Comparison of ENCODE assay signal across 2 cellular contexts in the genomic region with DNA sequence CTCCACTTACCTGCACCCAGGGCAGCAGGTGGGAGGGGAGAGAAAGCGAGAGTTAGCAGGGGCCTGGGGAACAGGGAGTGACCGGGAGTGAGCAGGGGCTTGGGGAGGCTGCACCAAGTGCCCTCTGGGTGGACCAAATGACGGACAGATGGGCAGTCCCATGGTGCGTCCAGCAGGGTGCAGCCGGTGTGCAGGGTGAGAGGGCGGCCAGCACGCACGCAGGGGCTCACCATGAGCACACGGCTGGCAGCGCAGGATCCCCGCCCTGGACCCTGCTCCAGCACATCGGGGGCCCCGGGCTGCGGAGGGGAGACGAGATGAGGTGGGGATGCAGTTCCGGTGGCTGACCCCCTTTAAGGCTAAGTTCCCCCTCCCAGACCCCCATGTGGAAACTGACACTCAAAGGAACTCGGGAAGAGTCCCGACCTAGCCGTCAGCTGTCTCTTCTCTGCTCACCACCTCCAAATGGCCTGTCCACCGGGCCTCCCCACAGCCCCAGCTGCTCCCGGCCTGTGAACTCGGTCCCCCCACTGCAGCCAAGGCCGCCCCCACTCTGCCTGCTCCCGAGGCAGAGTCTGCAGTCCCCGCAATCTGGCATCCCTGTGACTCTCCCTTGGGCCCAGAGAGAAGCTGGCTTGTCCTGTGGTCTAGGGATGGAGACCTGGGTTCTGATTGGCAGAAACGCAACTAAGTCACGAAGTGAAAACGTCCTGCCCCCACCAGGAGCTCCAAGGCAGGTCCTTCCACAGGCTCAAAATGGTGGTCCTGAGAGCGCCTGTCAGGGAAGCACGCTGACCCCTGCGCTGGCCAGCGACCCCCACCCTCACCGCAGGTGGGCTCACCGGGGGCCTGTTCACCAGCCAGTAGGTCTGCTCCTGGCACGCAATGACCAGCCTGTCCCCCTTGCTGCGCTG.
TF ChIP-seq lines count a peak whose summit lies in the region.

No MANE protein-coding gene starts in this region.

TF ChIP-seq in A549, 52 proteins besides CTCF, POLR2A, EP300 and RAD21:
- TF ChIP-seq, protein P1, sequence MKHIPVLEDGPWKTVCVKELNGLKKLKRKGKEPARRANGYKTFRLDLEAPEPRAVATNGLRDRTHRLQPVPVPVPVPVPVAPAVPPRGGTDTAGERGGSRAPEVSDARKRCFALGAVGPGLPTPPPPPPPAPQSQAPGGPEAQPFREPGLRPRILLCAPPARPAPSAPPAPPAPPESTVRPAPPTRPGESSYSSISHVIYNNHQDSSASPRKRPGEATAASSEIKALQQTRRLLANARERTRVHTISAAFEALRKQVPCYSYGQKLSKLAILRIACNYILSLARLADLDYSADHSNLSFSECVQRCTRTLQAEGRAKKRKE (CRISPR knock-in tag; IDR thresholded peaks at IDR 0.05; ENCODE audit: low read depth): no peak
- TF ChIP-seq, protein P2, sequence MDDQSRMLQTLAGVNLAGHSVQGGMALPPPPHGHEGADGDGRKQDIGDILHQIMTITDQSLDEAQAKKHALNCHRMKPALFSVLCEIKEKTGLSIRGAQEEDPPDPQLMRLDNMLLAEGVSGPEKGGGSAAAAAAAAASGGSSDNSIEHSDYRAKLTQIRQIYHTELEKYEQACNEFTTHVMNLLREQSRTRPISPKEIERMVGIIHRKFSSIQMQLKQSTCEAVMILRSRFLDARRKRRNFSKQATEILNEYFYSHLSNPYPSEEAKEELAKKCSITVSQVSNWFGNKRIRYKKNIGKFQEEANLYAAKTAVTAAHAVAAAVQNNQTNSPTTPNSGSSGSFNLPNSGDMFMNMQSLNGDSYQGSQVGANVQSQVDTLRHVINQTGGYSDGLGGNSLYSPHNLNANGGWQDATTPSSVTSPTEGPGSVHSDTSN (IDR thresholded peaks at IDR 0.05): no peak
- TF ChIP-seq SMC3 (IDR thresholded peaks at IDR 0.05) (no peak), JUN (IDR thresholded peaks at IDR 0.05) (no peak), HOXB5 (CRISPR knock-in tag; IDR thresholded peaks at IDR 0.05) (no peak)
- TF ChIP-seq, protein P3, sequence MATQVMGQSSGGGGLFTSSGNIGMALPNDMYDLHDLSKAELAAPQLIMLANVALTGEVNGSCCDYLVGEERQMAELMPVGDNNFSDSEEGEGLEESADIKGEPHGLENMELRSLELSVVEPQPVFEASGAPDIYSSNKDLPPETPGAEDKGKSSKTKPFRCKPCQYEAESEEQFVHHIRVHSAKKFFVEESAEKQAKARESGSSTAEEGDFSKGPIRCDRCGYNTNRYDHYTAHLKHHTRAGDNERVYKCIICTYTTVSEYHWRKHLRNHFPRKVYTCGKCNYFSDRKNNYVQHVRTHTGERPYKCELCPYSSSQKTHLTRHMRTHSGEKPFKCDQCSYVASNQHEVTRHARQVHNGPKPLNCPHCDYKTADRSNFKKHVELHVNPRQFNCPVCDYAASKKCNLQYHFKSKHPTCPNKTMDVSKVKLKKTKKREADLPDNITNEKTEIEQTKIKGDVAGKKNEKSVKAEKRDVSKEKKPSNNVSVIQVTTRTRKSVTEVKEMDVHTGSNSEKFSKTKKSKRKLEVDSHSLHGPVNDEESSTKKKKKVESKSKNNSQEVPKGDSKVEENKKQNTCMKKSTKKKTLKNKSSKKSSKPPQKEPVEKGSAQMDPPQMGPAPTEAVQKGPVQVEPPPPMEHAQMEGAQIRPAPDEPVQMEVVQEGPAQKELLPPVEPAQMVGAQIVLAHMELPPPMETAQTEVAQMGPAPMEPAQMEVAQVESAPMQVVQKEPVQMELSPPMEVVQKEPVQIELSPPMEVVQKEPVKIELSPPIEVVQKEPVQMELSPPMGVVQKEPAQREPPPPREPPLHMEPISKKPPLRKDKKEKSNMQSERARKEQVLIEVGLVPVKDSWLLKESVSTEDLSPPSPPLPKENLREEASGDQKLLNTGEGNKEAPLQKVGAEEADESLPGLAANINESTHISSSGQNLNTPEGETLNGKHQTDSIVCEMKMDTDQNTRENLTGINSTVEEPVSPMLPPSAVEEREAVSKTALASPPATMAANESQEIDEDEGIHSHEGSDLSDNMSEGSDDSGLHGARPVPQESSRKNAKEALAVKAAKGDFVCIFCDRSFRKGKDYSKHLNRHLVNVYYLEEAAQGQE (IDR thresholded peaks at IDR 0.05): no peak

TF ChIP-seq in HepG2, 621 proteins besides CTCF, POLR2A, EP300 and RAD21 (continues in another document):
- TF ChIP-seq, protein P4, sequence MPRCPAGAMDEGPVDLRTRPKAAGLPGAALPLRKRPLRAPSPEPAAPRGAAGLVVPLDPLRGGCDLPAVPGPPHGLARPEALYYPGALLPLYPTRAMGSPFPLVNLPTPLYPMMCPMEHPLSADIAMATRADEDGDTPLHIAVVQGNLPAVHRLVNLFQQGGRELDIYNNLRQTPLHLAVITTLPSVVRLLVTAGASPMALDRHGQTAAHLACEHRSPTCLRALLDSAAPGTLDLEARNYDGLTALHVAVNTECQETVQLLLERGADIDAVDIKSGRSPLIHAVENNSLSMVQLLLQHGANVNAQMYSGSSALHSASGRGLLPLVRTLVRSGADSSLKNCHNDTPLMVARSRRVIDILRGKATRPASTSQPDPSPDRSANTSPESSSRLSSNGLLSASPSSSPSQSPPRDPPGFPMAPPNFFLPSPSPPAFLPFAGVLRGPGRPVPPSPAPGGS (CRISPR knock-in tag; IDR thresholded peaks at IDR 0.05): 0 out of 2 replicates have a peak, but pooled peaks have one; percentile 32
- TF ChIP-seq JDP2 (CRISPR knock-in tag; IDR thresholded peaks at IDR 0.05; ENCODE audit: borderline replicate concordance): no peak
- TF ChIP-seq ZNF296 (CRISPR knock-in tag; conservative IDR thresholded peaks at IDR 0.05): no peak
- peak; percentile 20; the same call in 1 of the 2 replicates for TF ChIP-seq ZNF614 (CRISPR knock-in tag; IDR thresholded peaks at IDR 0.05; ENCODE audit: borderline replicate concordance)
- no peak for TF ChIP-seq PRMT3 (CRISPR knock-in tag; IDR thresholded peaks at IDR 0.05; ENCODE audit: borderline replicate concordance, low read depth)
- TF ChIP-seq EZH2 (conservative IDR thresholded peaks at IDR 0.05; ENCODE audit: low read depth, low read length): peak; percentile 81
- peak; percentile 35; the same call in 1 of the 2 replicates for TF ChIP-seq HDAC1 (CRISPR knock-in tag; IDR thresholded peaks at IDR 0.05)
- TF ChIP-seq LCORL (IDR thresholded peaks at IDR 0.05): no peak
- TF ChIP-seq LCORL (CRISPR knock-in tag; IDR thresholded peaks at IDR 0.05): peak; percentile 75; the same call in 1 of the 2 replicates
- peak; percentile 80 for TF ChIP-seq STAG1 (CRISPR knock-in tag; IDR thresholded peaks at IDR 0.05)
- TF ChIP-seq SAP130 (CRISPR knock-in tag; IDR thresholded peaks at IDR 0.05; ENCODE audit: low read depth): peak; percentile 59
- 0 out of 2 replicates have a peak, but pooled peaks have one; percentile 17 for TF ChIP-seq ZNF292 (CRISPR knock-in tag; IDR thresholded peaks at IDR 0.05; ENCODE audit: borderline replicate concordance, low read depth)
- TF ChIP-seq, protein P5, sequence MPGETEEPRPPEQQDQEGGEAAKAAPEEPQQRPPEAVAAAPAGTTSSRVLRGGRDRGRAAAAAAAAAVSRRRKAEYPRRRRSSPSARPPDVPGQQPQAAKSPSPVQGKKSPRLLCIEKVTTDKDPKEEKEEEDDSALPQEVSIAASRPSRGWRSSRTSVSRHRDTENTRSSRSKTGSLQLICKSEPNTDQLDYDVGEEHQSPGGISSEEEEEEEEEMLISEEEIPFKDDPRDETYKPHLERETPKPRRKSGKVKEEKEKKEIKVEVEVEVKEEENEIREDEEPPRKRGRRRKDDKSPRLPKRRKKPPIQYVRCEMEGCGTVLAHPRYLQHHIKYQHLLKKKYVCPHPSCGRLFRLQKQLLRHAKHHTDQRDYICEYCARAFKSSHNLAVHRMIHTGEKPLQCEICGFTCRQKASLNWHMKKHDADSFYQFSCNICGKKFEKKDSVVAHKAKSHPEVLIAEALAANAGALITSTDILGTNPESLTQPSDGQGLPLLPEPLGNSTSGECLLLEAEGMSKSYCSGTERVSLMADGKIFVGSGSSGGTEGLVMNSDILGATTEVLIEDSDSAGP (CRISPR knock-in tag; IDR thresholded peaks at IDR 0.05; ENCODE audit: borderline replicate concordance): peak; percentile 49; the same call in 1 of the 2 replicates
- TF ChIP-seq, protein P6, sequence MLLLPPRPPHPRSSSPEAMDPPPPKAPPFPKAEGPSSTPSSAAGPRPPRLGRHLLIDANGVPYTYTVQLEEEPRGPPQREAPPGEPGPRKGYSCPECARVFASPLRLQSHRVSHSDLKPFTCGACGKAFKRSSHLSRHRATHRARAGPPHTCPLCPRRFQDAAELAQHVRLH (CRISPR knock-in tag; IDR thresholded peaks at IDR 0.05; ENCODE audit: borderline replicate concordance, low read depth): no peak
- TF ChIP-seq, protein P7, sequence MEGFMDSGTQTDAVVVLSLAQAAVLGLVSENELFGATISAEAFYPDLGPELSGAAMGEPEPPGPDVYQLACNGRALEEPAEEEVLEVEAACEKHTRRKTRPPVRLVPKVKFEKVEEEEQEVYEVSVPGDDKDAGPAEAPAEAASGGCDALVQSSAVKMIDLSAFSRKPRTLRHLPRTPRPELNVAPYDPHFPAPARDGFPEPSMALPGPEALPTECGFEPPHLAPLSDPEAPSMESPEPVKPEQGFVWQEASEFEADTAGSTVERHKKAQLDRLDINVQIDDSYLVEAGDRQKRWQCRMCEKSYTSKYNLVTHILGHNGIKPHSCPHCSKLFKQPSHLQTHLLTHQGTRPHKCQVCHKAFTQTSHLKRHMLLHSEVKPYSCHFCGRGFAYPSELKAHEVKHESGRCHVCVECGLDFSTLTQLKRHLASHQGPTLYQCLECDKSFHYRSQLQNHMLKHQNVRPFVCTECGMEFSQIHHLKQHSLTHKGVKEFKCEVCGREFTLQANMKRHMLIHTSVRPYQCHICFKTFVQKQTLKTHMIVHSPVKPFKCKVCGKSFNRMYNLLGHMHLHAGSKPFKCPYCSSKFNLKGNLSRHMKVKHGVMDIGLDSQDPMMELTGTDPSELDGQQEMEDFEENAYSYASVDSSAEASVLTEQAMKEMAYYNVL (CRISPR knock-in tag; IDR thresholded peaks at IDR 0.05; ENCODE audit: borderline replicate concordance): no peak
- TF ChIP-seq, protein P8, sequence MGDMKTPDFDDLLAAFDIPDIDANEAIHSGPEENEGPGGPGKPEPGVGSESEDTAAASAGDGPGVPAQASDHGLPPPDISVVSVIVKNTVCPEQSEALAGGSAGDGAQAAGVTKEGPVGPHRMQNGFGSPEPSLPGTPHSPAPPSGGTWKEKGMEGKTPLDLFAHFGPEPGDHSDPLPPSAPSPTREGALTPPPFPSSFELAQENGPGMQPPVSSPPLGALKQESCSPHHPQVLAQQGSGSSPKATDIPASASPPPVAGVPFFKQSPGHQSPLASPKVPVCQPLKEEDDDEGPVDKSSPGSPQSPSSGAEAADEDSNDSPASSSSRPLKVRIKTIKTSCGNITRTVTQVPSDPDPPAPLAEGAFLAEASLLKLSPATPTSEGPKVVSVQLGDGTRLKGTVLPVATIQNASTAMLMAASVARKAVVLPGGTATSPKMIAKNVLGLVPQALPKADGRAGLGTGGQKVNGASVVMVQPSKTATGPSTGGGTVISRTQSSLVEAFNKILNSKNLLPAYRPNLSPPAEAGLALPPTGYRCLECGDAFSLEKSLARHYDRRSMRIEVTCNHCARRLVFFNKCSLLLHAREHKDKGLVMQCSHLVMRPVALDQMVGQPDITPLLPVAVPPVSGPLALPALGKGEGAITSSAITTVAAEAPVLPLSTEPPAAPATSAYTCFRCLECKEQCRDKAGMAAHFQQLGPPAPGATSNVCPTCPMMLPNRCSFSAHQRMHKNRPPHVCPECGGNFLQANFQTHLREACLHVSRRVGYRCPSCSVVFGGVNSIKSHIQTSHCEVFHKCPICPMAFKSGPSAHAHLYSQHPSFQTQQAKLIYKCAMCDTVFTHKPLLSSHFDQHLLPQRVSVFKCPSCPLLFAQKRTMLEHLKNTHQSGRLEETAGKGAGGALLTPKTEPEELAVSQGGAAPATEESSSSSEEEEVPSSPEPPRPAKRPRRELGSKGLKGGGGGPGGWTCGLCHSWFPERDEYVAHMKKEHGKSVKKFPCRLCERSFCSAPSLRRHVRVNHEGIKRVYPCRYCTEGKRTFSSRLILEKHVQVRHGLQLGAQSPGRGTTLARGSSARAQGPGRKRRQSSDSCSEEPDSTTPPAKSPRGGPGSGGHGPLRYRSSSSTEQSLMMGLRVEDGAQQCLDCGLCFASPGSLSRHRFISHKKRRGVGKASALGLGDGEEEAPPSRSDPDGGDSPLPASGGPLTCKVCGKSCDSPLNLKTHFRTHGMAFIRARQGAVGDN (CRISPR knock-in tag; IDR thresholded peaks at IDR 0.05): peak; percentile 76
- peak; percentile 44; the same call in 1 of the 2 replicates for TF ChIP-seq ZSCAN21 (CRISPR knock-in tag; IDR thresholded peaks at IDR 0.05; ENCODE audit: borderline replicate concordance)
- no peak for TF ChIP-seq ZFP41 (CRISPR knock-in tag; IDR thresholded peaks at IDR 0.05; ENCODE audit: borderline replicate concordance)
- 0 out of 2 replicates have a peak, but pooled peaks have one; percentile 33 for TF ChIP-seq AHR (CRISPR knock-in tag; IDR thresholded peaks at IDR 0.05)
- TF ChIP-seq, protein P9, sequence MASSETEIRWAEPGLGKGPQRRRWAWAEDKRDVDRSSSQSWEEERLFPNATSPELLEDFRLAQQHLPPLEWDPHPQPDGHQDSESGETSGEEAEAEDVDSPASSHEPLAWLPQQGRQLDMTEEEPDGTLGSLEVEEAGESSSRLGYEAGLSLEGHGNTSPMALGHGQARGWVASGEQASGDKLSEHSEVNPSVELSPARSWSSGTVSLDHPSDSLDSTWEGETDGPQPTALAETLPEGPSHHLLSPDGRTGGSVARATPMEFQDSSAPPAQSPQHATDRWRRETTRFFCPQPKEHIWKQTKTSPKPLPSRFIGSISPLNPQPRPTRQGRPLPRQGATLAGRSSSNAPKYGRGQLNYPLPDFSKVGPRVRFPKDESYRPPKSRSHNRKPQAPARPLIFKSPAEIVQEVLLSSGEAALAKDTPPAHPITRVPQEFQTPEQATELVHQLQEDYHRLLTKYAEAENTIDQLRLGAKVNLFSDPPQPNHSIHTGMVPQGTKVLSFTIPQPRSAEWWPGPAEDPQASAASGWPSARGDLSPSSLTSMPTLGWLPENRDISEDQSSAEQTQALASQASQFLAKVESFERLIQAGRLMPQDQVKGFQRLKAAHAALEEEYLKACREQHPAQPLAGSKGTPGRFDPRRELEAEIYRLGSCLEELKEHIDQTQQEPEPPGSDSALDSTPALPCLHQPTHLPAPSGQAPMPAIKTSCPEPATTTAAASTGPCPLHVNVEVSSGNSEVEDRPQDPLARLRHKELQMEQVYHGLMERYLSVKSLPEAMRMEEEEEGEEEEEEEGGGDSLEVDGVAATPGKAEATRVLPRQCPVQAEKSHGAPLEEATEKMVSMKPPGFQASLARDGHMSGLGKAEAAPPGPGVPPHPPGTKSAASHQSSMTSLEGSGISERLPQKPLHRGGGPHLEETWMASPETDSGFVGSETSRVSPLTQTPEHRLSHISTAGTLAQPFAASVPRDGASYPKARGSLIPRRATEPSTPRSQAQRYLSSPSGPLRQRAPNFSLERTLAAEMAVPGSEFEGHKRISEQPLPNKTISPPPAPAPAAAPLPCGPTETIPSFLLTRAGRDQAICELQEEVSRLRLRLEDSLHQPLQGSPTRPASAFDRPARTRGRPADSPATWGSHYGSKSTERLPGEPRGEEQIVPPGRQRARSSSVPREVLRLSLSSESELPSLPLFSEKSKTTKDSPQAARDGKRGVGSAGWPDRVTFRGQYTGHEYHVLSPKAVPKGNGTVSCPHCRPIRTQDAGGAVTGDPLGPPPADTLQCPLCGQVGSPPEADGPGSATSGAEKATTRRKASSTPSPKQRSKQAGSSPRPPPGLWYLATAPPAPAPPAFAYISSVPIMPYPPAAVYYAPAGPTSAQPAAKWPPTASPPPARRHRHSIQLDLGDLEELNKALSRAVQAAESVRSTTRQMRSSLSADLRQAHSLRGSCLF (CRISPR knock-in tag; IDR thresholded peaks at IDR 0.05; ENCODE audit: borderline replicate concordance): no peak
- TF ChIP-seq SMC3 (IDR thresholded peaks at IDR 0.05; ENCODE audit: low read length): peak; percentile 14; the same call in 1 of the 2 replicates
- no peak; the same call in 1 of the 2 replicates for TF ChIP-seq SALL1 (CRISPR knock-in tag; IDR thresholded peaks at IDR 0.05)
- TF ChIP-seq NFE2L2 (IDR thresholded peaks at IDR 0.05; ENCODE audit: low read length): no peak
- TF ChIP-seq, protein P10, sequence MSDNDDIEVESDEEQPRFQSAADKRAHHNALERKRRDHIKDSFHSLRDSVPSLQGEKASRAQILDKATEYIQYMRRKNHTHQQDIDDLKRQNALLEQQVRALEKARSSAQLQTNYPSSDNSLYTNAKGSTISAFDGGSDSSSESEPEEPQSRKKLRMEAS (IDR thresholded peaks at IDR 0.05): peak; percentile 50; the same call in 1 of the 2 replicates
- 0 out of 2 replicates have a peak, but pooled peaks have one; percentile 51 for TF ChIP-seq ZBTB38 (CRISPR knock-in tag; IDR thresholded peaks at IDR 0.05)
